In genomic region chr9:76218151-76218867, GRCh38 we compare ENCODE assay signal across 21 cellular contexts.
DNase-seq lines count a peak whose midpoint lies in the region; ATAC-seq and TF ChIP-seq lines count a peak whose summit lies in the region.
"Had no signal": no experiment of that assay in that cellular context is flagged by ENCODE, and none has a peak within 500 bp of the region (broad histone marks: within the 10 kb centered on the region; RNA-seq: fewer than 3 reads in every experiment).

No MANE protein-coding gene starts in this region.

- H2BK12ac ChIP-seq in mesenchymal stem cell (ENCODE audit: low read length in 2 of 2): no peak overlapping the region

- H3K9me3 ChIP-seq in SK-N-SH (no peaks in the 10 kb centered on the region), mesenchymal stem cell (ENCODE audit: control insufficient read depth, low read length) (no peaks in the 10 kb centered on the region), osteoblast (ENCODE audit: low read depth, low read length) (no peaks in the 10 kb centered on the region)

- no peak overlapping the region for H2BK5ac ChIP-seq in mesenchymal stem cell (ENCODE audit: low read depth, low read length, poor library complexity, severe bottlenecking)

- no peak overlapping the region for H2BK120ac ChIP-seq in mesenchymal stem cell (ENCODE audit: low read depth, low read length)

- H2AFZ ChIP-seq in SK-N-SH (ENCODE audit: low read depth) (no peak overlapping the region), mesenchymal stem cell (ENCODE audit: low read depth, low read length) (no peak overlapping the region), osteoblast (ENCODE audit: low read length) (no peak overlapping the region)

- no peaks in the 10 kb centered on the region for H3K79me1 ChIP-seq in mesenchymal stem cell (replicated peaks; ENCODE audit: low read length, poor library complexity, severe bottlenecking)

- no peak overlapping the region for H3K23ac ChIP-seq in mesenchymal stem cell (ENCODE audit: low read length in 2 of 2)

- H3K9ac ChIP-seq in SK-N-SH: no peak overlapping the region
- no peak overlapping the region for H3K9ac ChIP-seq in mesenchymal stem cell (ENCODE audit: low read length)

- H3F3A ChIP-seq in SK-N-SH (replicated peaks; ENCODE audit: insufficient read depth): peaks cover 3% of the 10 kb centered on the region

- TF ChIP-seq CTCF in SK-N-SH (IDR thresholded peaks at IDR 0.05): no peak
- TF ChIP-seq CTCF in osteoblast (IDR thresholded peaks at IDR 0.05; ENCODE audit: extremely low read depth, low read depth, low read length): no peak

- ATAC-seq in SK-N-SH treated with all-trans-retinoic acid at 6 μM for 48 hours (no peak), HG02840 (IDR thresholded peaks at IDR 0.05; ENCODE audit: low FRiP score, unreplicated experiment) (no peak), GM21528 (IDR thresholded peaks at IDR 0.05; ENCODE audit: low FRiP score, unreplicated experiment) (no peak), HG03442 (IDR thresholded peaks at IDR 0.05; ENCODE audit: unreplicated experiment) (no peak)

- H3K4me3 ChIP-seq in SK-N-SH (ENCODE audit: low read depth in 2 of 2, low read length in 1 of 2) (no peak overlapping the region), mesenchymal stem cell (ENCODE audit: insufficient read depth in 1 of 2, low read depth in 1 of 2, low read length in 2 of 2) (no peak overlapping the region), osteoblast (ENCODE audit: insufficient read depth, low read length) (no peak overlapping the region)

- no peaks in the 10 kb centered on the region for H4K20me1 ChIP-seq in SK-N-SH (ENCODE audit: insufficient read depth)
- no peaks in the 10 kb centered on the region for H4K20me1 ChIP-seq in osteoblast (ENCODE audit: insufficient read depth, low read length)

- CTCF ChIA-PET in SK-N-SH (lab: Yijun Ruan, JAX): no interaction called here

- no peak overlapping the region for H3K14ac ChIP-seq in mesenchymal stem cell (ENCODE audit: low read length in 2 of 2)

- H3K79me2 ChIP-seq in SK-N-SH (ENCODE audit: insufficient read depth): no peaks in the 10 kb centered on the region
- no peaks in the 10 kb centered on the region for H3K79me2 ChIP-seq in osteoblast (ENCODE audit: insufficient read depth, low read length)

- H2BK15ac ChIP-seq in mesenchymal stem cell (ENCODE audit: low read depth, poor library complexity, severe bottlenecking): no peak overlapping the region

- H3K27ac ChIP-seq in SK-N-SH (ENCODE audit: low read depth in 2 of 2, low read length in 1 of 2) (no peak overlapping the region), mesenchymal stem cell (ENCODE audit: low read length, poor library complexity, severe bottlenecking) (no peak overlapping the region), osteoblast (ENCODE audit: low read depth, low read length) (no peak overlapping the region)
- H3K27ac ChIP-seq: 22Rv1, HL-60 had no signal

- no peak overlapping the region for H3K18ac ChIP-seq in mesenchymal stem cell (ENCODE audit: low read depth in 1 of 2, low read length in 2 of 2)

- POLR2A ChIA-PET in SK-N-SH (lab: Yijun Ruan, JAX): no interaction called here

- H2AK5ac ChIP-seq in mesenchymal stem cell (ENCODE audit: low read length, severe bottlenecking): peak overlapping the region; percentile 39

- H3K4me2 ChIP-seq in SK-N-SH (peak overlapping the region; percentile 50; the same call in 1 of the 2 replicates), mesenchymal stem cell (ENCODE audit: low read length, poor library complexity, severe bottlenecking) (no peak overlapping the region), osteoblast (ENCODE audit: insufficient read depth, low read length) (no peak overlapping the region)

- WGBS in SK-N-SH (ENCODE audit: low lambda C conversion rate): 29% methylated on average over 8 of the region's 8 CpGs
- 85% methylated on average over 8 of the region's 8 CpGs for WGBS in mesenchymal stem cell

- H4K91ac ChIP-seq in mesenchymal stem cell (ENCODE audit: low read length): no peak overlapping the region

- DNase-seq in SK-N-SH (no peak), mesenchymal stem cell (no peak), osteoblast (ENCODE audit: insufficient read length, low spot score, missing footprints) (peak; percentile 9), DMS 273 treated with DMSO at 0.1 percent for 48 hours (lab: John Stamatoyannopoulos, UW) (no peak)
- DNase-seq: CD4-positive, CD25-positive, alpha-beta regulatory T cell; GOT3; HCEC 1CT; NCI-H1092; NCI-H1417 treated with DMSO at 0.1 percent for 48 hours; NCI-H1694 treated with DMSO at 0.1 percent for 48 hours; NCI-H2081; NCI-H2227 treated with DMSO at 0.1 percent for 48 hours; NCI-H526 treated with DMSO at 0.1 percent for 48 hours; RPMI8226; SHP77 had no signal

- H4K8ac ChIP-seq in mesenchymal stem cell (ENCODE audit: low read length): no peak overlapping the region

- no peak for TF ChIP-seq EP300 in SK-N-SH (IDR thresholded peaks at IDR 0.05; ENCODE audit: borderline replicate concordance in 1 of 2, low read depth in 1 of 2, low read length in 1 of 2)

- H3K27me3 ChIP-seq in SK-N-SH (ENCODE audit: insufficient read depth) (peaks cover 4% of the 10 kb centered on the region; the same call in 1 of the 2 replicates), mesenchymal stem cell (ENCODE audit: control insufficient read depth in 1 of 2, insufficient read depth in 1 of 2, low read length in 2 of 2) (no peaks in the 10 kb centered on the region), osteoblast (ENCODE audit: insufficient read depth, low read length) (no peaks in the 10 kb centered on the region)

- no peaks in the 10 kb centered on the region for H3K36me3 ChIP-seq in SK-N-SH (replicated peaks in 1 of 2; ENCODE audit: control insufficient read depth in 1 of 2, insufficient read depth in 2 of 2, low read length in 1 of 2)
- H3K36me3 ChIP-seq in mesenchymal stem cell (ENCODE audit: control insufficient read depth in 1 of 2, insufficient read depth in 2 of 2, low read depth in 1 of 2, low read length in 2 of 2): no peaks in the 10 kb centered on the region
- no peaks in the 10 kb centered on the region for H3K36me3 ChIP-seq in osteoblast (ENCODE audit: insufficient read depth, low read length)

- H3K4ac ChIP-seq in mesenchymal stem cell (ENCODE audit: low read depth in 1 of 2, low read length in 2 of 2): no peak overlapping the region

- no peak for TF ChIP-seq RAD21 in SK-N-SH (IDR thresholded peaks at IDR 0.05; ENCODE audit: low read length)

- H3K4me1 ChIP-seq in SK-N-SH (ENCODE audit: control insufficient read depth in 1 of 2, insufficient read depth in 2 of 2, low read depth in 1 of 2, low read length in 1 of 2) (peaks cover 0 to 15% of the 10 kb centered on the region in 2 experiments; a peak in 1 of 4 replicates), mesenchymal stem cell (ENCODE audit: control insufficient read depth, insufficient read depth, low read depth, low read length) (peaks cover 13% of the 10 kb centered on the region), osteoblast (ENCODE audit: insufficient read depth, low read length) (peaks cover 22% of the 10 kb centered on the region)

- no peaks in the 10 kb centered on the region for H3K9me2 ChIP-seq in SK-N-SH

TF ChIP-seq in SK-N-SH, 30 proteins besides CTCF, POLR2A, EP300 and RAD21 (continues in another document):
- TF ChIP-seq RFX5 (IDR thresholded peaks at IDR 0.05; ENCODE audit: low read length) (no peak), NRF1 (IDR thresholded peaks at IDR 0.05; ENCODE audit: low read depth, low read length) (no peak), FOXM1 (IDR thresholded peaks at IDR 0.05; ENCODE audit: low read depth) (no peak), TAF1 (IDR thresholded peaks at IDR 0.05; ENCODE audit: borderline replicate concordance, low read depth, low read length) (no peak), SMC3 (IDR thresholded peaks at IDR 0.05; ENCODE audit: low read depth, low read length) (no peak)
- TF ChIP-seq, protein P1, sequence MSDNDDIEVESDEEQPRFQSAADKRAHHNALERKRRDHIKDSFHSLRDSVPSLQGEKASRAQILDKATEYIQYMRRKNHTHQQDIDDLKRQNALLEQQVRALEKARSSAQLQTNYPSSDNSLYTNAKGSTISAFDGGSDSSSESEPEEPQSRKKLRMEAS (IDR thresholded peaks at IDR 0.05; ENCODE audit: low read depth): no peak

TF ChIP-seq in SK-N-SH treated with all-trans-retinoic acid at 6 μM for 48 hours, 23 proteins besides CTCF, POLR2A, EP300 and RAD21 (continues in another document):
- no peak for TF ChIP-seq ZNF565 (CRISPR knock-in tag; conservative IDR thresholded peaks at IDR 0.05; ENCODE audit: low read depth)
- TF ChIP-seq OSR1 (CRISPR knock-in tag; IDR thresholded peaks at IDR 0.05): no peak
- TF ChIP-seq ZNF8 (CRISPR knock-in tag; IDR thresholded peaks at IDR 0.05): no peak
- TF ChIP-seq TCF4 (CRISPR knock-in tag; IDR thresholded peaks at IDR 0.05; ENCODE audit: borderline replicate concordance): no peak
- TF ChIP-seq ESRRG (CRISPR knock-in tag; IDR thresholded peaks at IDR 0.05): no peak
- TF ChIP-seq CSDC2 (CRISPR knock-in tag; IDR thresholded peaks at IDR 0.05): no peak
- no peak for TF ChIP-seq CREB5 (CRISPR knock-in tag; IDR thresholded peaks at IDR 0.05; ENCODE audit: low read depth)
- no peak for TF ChIP-seq RARB (CRISPR knock-in tag; IDR thresholded peaks at IDR 0.05)
- no peak for TF ChIP-seq PATZ1 (CRISPR knock-in tag; IDR thresholded peaks at IDR 0.05; ENCODE audit: borderline replicate concordance)
